In the genomic region with DNA sequence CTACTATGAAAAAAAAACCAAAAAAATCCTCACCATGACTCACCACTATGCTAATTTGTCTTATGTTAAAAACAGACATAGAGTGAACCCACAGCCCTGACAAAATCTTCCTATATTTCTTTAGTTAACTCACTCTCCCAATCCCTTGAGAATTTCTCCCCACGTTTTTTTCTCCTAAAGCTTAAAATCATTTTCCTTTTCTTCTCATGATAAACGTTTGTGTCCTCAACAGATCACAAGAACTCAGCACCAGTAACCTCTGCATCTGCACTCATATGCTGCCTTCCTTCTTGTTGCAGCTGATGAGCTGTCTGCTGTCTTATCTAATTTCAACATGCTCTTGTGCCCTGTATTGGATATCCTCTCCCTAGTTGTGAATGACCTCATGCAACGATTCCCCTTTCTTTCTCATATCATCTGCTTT, we compare ENCODE assay signal across 20 cellular contexts.
DNase-seq lines count a peak whose midpoint lies in the region; ATAC-seq and TF ChIP-seq lines count a peak whose summit lies in the region.
"Had no signal": no experiment of that assay in that cellular context is flagged by ENCODE, and none has a peak within 500 bp of the region (broad histone marks: within the 10 kb centered on the region; RNA-seq: fewer than 3 reads in every experiment).

No MANE protein-coding gene starts in this region.

- intact Hi-C loops in posterior cingulate gyrus (cut with DNase I) = no loop called here

- no peaks in the 10 kb centered on the region for H3K79me2 ChIP-seq in GM23338 (replicated peaks; ENCODE audit: insufficient read depth)

- H3K9me3 Mint-ChIP-seq in GM23338 (peaks cover 27% of the 10 kb centered on the region), WTC11 (peaks cover 41% of the 10 kb centered on the region)

- H3K4me3 ChIP-seq in GM23338 = no peak overlapping the region
- H3K4me3 ChIP-seq in fibroblast of mammary gland (ENCODE audit: control insufficient read depth, low read depth, low read length) = no peak overlapping the region
- H3K4me3 ChIP-seq in SJCRH30 = no peak overlapping the region
- H3K4me3 ChIP-seq: right lobe of liver had no signal

- H3K4me3 Mint-ChIP-seq in GM23338 (no peak overlapping the region), WTC11 (no peak overlapping the region)
- H3K4me3 Mint-ChIP-seq: activated CD4-positive, alpha-beta T cell treated with anti-CD3 and anti-CD28 coated beads, Interleukin-2, amount 10 ng/mL, durations not matched to agents 7 days and 5 days; B cell had no signal

- H4K20me1 ChIP-seq in GM23338 (replicated peaks; ENCODE audit: insufficient read depth) = no peaks in the 10 kb centered on the region

- H3K4me2 ChIP-seq in GM23338 = no peak overlapping the region

- H3K36me3 ChIP-seq in GM23338 (ENCODE audit: insufficient read depth) = no peaks in the 10 kb centered on the region
- no peaks in the 10 kb centered on the region for H3K36me3 ChIP-seq in SJCRH30
- H3K36me3 ChIP-seq: right lobe of liver had no signal

- peak overlapping the region; percentile 1; the same call in 1 of the 2 replicates for H2AFZ ChIP-seq in GM23338

- no peaks in the 10 kb centered on the region for H3F3A ChIP-seq in GM23338 (replicated peaks; ENCODE audit: low read depth)

- H3K4me1 ChIP-seq in GM23338 (ENCODE audit: insufficient read depth) (no peaks in the 10 kb centered on the region), SJCRH30 (no peaks in the 10 kb centered on the region)
- H3K4me1 ChIP-seq: right lobe of liver had no signal

- H3K27me3 ChIP-seq in GM23338 (ENCODE audit: insufficient read depth) (no peaks in the 10 kb centered on the region), SJCRH30 (no peaks in the 10 kb centered on the region)
- H3K27me3 ChIP-seq: right lobe of liver had no signal

- peak overlapping the region; percentile 37 for H3K27ac Mint-ChIP-seq in GM23338
- no peak overlapping the region; the same call in 1 of the 2 replicates for H3K27ac Mint-ChIP-seq in WTC11
- H3K27ac Mint-ChIP-seq: activated CD4-positive, alpha-beta T cell treated with anti-CD3 and anti-CD28 coated beads, Interleukin-2, amount 10 ng/mL, durations not matched to agents 7 days and 5 days; B cell had no signal

- H3K27me3 Mint-ChIP-seq in GM23338 (ENCODE audit: insufficient read depth, low read depth, poor library complexity) (peaks cover 2% of the 10 kb centered on the region), WTC11 (ENCODE audit: low read depth) (no peaks in the 10 kb centered on the region)
- H3K27me3 Mint-ChIP-seq: activated CD4-positive, alpha-beta T cell treated with anti-CD3 and anti-CD28 coated beads, Interleukin-2, amount 10 ng/mL, durations not matched to agents 7 days and 5 days; B cell had no signal

- no peak overlapping the region for H3K27ac ChIP-seq in GM23338 (ENCODE audit: low read depth)
- no peak overlapping the region for H3K27ac ChIP-seq in SJCRH30
- H3K27ac ChIP-seq: right lobe of liver had no signal

- peaks cover 3% of the 10 kb centered on the region; the same call in 1 of the 2 replicates for H3K9me2 ChIP-seq in GM23338 (ENCODE audit: insufficient read depth)

- H3K4me1 Mint-ChIP-seq in GM23338 = peaks cover 6% of the 10 kb centered on the region; the same call in 2 of the 3 replicates
- peaks cover 5% of the 10 kb centered on the region for H3K4me1 Mint-ChIP-seq in WTC11
- H3K4me1 Mint-ChIP-seq: activated CD4-positive, alpha-beta T cell treated with anti-CD3 and anti-CD28 coated beads, Interleukin-2, amount 10 ng/mL, durations not matched to agents 7 days and 5 days; B cell had no signal

- ATAC-seq in GM23338 (no peak), WTC11 (0 out of 2 replicates have a peak, but pooled peaks have one; percentile 34)
- ATAC-seq: esophagus mucosa, right lobe of liver had no signal

- H3K36me3 Mint-ChIP-seq in GM23338 (ENCODE audit: low read depth) (peaks cover 6% of the 10 kb centered on the region; the same call in 1 of the 3 replicates), WTC11 (peaks cover 6% of the 10 kb centered on the region)

- no peak for DNase-seq in GM23338 (ENCODE audit: low spot score)
- DNase-seq in WTC11 (ENCODE audit: low spot score) = no peak
- peak; percentile 64 for DNase-seq in fibroblast of mammary gland (ENCODE audit: low read depth)
- peak; percentile 16 for DNase-seq in putamen (ENCODE audit: low spot score)
- DNase-seq in SJCRH30 = no peak
- no peak for DNase-seq in T1000 (lab: John Stamatoyannopoulos, UW)
- DNase-seq in posterior cingulate gyrus = no peak
- DNase-seq in NCI-H1417 treated with DMSO at 0.1 percent for 48 hours (lab: John Stamatoyannopoulos, UW) = no peak
- DNase-seq: activated CD4-positive, alpha-beta T cell treated with anti-CD3 and anti-CD28 coated beads, Interleukin-2, amount 10 ng/mL, durations not matched to agents 7 days and 5 days; activated CD8-positive, alpha-beta memory T cell treated with anti-CD3 and anti-CD28 coated beads, Interleukin-2, amount 50 U/mL, for 48 hours; activated naive CD4-positive, alpha-beta T cell treated with Interleukin-2 at 50 U/mL for 16 hours; Calu3; GDM1; left cardiac atrium; NCI-H1048; NCI-H774; right lobe of liver; substantia nigra had no signal

- no peak for TF ChIP-seq CTCF in GM23338 (conservative IDR thresholded peaks at IDR 0.05; ENCODE audit: low read depth in 2 of 2)
- no peak for TF ChIP-seq CTCF in WTC11 (IDR thresholded peaks at IDR 0.05)
- no peak for TF ChIP-seq CTCF in fibroblast of mammary gland (conservative IDR thresholded peaks at IDR 0.05; ENCODE audit: control insufficient read depth, insufficient read depth, low read depth, low read length)

- CTCF ChIA-PET in WTC11 (lab: Charles Lee) = no interaction called here

- POLR2A ChIA-PET in WTC11 (lab: Charles Lee) = no interaction called here

- no peaks in the 10 kb centered on the region for H3K9me3 ChIP-seq in SJCRH30 (replicated peaks)
- H3K9me3 ChIP-seq: right lobe of liver had no signal

TF ChIP-seq in GM23338, 12 proteins besides CTCF, POLR2A, EP300 and RAD21:
- TF ChIP-seq CREB1 (CRISPR knock-in tag; IDR thresholded peaks at IDR 0.05; ENCODE audit: low read depth) (no peak), ZNF331 (CRISPR knock-in tag; IDR thresholded peaks at IDR 0.05; ENCODE audit: low read depth) (no peak), STAT1 (IDR thresholded peaks at IDR 0.05; ENCODE audit: unreplicated experiment) (no peak), ZNF114 (CRISPR knock-in tag; IDR thresholded peaks at IDR 0.05) (no peak), NANOG (IDR thresholded peaks at IDR 0.05; ENCODE audit: borderline replicate concordance) (no peak)
- TF ChIP-seq, protein P1, sequence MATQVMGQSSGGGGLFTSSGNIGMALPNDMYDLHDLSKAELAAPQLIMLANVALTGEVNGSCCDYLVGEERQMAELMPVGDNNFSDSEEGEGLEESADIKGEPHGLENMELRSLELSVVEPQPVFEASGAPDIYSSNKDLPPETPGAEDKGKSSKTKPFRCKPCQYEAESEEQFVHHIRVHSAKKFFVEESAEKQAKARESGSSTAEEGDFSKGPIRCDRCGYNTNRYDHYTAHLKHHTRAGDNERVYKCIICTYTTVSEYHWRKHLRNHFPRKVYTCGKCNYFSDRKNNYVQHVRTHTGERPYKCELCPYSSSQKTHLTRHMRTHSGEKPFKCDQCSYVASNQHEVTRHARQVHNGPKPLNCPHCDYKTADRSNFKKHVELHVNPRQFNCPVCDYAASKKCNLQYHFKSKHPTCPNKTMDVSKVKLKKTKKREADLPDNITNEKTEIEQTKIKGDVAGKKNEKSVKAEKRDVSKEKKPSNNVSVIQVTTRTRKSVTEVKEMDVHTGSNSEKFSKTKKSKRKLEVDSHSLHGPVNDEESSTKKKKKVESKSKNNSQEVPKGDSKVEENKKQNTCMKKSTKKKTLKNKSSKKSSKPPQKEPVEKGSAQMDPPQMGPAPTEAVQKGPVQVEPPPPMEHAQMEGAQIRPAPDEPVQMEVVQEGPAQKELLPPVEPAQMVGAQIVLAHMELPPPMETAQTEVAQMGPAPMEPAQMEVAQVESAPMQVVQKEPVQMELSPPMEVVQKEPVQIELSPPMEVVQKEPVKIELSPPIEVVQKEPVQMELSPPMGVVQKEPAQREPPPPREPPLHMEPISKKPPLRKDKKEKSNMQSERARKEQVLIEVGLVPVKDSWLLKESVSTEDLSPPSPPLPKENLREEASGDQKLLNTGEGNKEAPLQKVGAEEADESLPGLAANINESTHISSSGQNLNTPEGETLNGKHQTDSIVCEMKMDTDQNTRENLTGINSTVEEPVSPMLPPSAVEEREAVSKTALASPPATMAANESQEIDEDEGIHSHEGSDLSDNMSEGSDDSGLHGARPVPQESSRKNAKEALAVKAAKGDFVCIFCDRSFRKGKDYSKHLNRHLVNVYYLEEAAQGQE (IDR thresholded peaks at IDR 0.05; ENCODE audit: unreplicated experiment) = no peak

TF ChIP-seq in WTC11, 78 proteins besides CTCF, POLR2A, EP300 and RAD21 (continues in another document):
- TF ChIP-seq, protein P2, sequence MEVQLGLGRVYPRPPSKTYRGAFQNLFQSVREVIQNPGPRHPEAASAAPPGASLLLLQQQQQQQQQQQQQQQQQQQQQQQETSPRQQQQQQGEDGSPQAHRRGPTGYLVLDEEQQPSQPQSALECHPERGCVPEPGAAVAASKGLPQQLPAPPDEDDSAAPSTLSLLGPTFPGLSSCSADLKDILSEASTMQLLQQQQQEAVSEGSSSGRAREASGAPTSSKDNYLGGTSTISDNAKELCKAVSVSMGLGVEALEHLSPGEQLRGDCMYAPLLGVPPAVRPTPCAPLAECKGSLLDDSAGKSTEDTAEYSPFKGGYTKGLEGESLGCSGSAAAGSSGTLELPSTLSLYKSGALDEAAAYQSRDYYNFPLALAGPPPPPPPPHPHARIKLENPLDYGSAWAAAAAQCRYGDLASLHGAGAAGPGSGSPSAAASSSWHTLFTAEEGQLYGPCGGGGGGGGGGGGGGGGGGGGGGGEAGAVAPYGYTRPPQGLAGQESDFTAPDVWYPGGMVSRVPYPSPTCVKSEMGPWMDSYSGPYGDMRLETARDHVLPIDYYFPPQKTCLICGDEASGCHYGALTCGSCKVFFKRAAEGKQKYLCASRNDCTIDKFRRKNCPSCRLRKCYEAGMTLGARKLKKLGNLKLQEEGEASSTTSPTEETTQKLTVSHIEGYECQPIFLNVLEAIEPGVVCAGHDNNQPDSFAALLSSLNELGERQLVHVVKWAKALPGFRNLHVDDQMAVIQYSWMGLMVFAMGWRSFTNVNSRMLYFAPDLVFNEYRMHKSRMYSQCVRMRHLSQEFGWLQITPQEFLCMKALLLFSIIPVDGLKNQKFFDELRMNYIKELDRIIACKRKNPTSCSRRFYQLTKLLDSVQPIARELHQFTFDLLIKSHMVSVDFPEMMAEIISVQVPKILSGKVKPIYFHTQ (CRISPR knock-in tag; IDR thresholded peaks at IDR 0.05) = no peak
- no peak for TF ChIP-seq ZNF671 (CRISPR knock-in tag; IDR thresholded peaks at IDR 0.05)
- no peak for TF ChIP-seq CREB1 (CRISPR knock-in tag; IDR thresholded peaks at IDR 0.05)
- TF ChIP-seq GRHL2 (CRISPR knock-in tag; IDR thresholded peaks at IDR 0.05; ENCODE audit: insufficient replicate concordance, severe bottlenecking) = no peak

Comparison
In these comparisons a context has a peak if more than half of its experiments do, and no peak if none do; other contexts are left out.
1. DNase-seq: peak in fibroblast of mammary gland (single experiment) and putamen (single experiment); none in GM23338 (single experiment), WTC11 (single experiment), SJCRH30 (0 of 2), T1000 (single experiment), posterior cingulate gyrus (0 of 10) and NCI-H1417 treated with DMSO at 0.1 percent for 48 hours (single experiment).